Comparison of ENCODE assay signal across 23 cellular contexts in the genomic region with DNA sequence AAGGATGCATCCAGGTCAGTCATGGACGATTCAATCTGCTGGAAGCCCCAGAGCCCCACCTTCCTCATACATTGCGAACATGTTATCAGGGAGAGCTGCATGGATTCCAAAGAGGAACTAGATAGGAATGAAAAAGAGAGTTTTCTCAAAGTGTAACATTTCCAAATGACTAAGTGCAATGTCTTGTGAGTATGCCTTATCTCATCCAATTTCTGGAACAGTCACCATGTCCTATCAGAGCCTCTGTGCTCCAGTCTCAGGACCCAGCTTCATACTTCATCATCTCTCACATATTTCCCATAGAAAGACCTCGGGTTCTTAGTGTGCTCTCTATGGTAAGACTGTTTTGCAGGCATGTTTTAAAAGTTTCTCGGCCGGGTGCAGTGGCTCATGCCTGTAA. TPM values are rescaled to one million over a fixed set of nuclear protein-coding genes. Genes with fewer than 3 reads are reported as not detected.
DNase-seq lines count a peak whose midpoint lies in the region; FAIRE-seq and TF ChIP-seq lines count a peak whose summit lies in the region.
"Had no signal": no experiment of that assay in that cellular context is flagged by ENCODE, and none has a peak within 500 bp of the region (broad histone marks: within the 10 kb centered on the region; RNA-seq: fewer than 3 reads in every experiment).

No MANE protein-coding gene starts in this region.

- H3K27ac Mint-ChIP-seq in HFFc6: peak overlapping the region; percentile 85
- no peak overlapping the region for H3K27ac Mint-ChIP-seq in astrocyte (ENCODE audit: unreplicated experiment)
- H3K27ac Mint-ChIP-seq in mesothelial cell of epicardium: no peak overlapping the region
- H3K27ac Mint-ChIP-seq: B cell; CD4-positive, CD25-positive, alpha-beta regulatory T cell had no signal

- CTCF ChIA-PET in AG04449 (lab: Yijun Ruan, JAX): interaction anchor here (0.7 to 2.6 kb wide), 6 partner anchors 11 to 808 kb away, joined by 3 to 11 read pairs (median 4); no protein-coding TSS in a partner anchor

- peak overlapping the region; percentile 30; the same call in 1 of the 2 replicates for H3K4me3 Mint-ChIP-seq in HFFc6
- no peak overlapping the region for H3K4me3 Mint-ChIP-seq in astrocyte (ENCODE audit: unreplicated experiment)
- H3K4me3 Mint-ChIP-seq in mesothelial cell of epicardium: no peak overlapping the region
- H3K4me3 Mint-ChIP-seq: B cell; CD4-positive, CD25-positive, alpha-beta regulatory T cell had no signal

- no peak overlapping the region for H3K9ac ChIP-seq in astrocyte (ENCODE audit: low read length)

- intact Hi-C loops in thyroid gland (cut with DNase I): no loop called here

- POLR2A ChIA-PET in AG04449 (lab: Yijun Ruan, JAX): no interaction called here

- H3K4me2 ChIP-seq in astrocyte (ENCODE audit: low read length): no peak overlapping the region

- H3K36me3 ChIP-seq in astrocyte (ENCODE audit: insufficient read depth, low read length) (peaks cover 44% of the 10 kb centered on the region), thyroid gland (peaks cover 58 to 73% of the 10 kb centered on the region in 2 donors)

- TF ChIP-seq CTCF in AG04449 (IDR thresholded peaks at IDR 0.05; ENCODE audit: insufficient read depth, low read length, missing control alignments) (no peak), HFFc6 (IDR thresholded peaks at IDR 0.05) (no peak), astrocyte (IDR thresholded peaks at IDR 0.05; ENCODE audit: insufficient read depth, low read depth, low read length) (no peak), mesothelial cell of epicardium (IDR thresholded peaks at IDR 0.05; ENCODE audit: unreplicated experiment) (no peak), thyroid gland (IDR thresholded peaks at IDR 0.05) (no peak)

- H2AFZ ChIP-seq in astrocyte (ENCODE audit: low read depth, low read length): no peak overlapping the region

- no peaks in the 10 kb centered on the region for H4K20me1 ChIP-seq in astrocyte (ENCODE audit: insufficient read depth, low read length)

- H3K9me3 ChIP-seq in astrocyte (ENCODE audit: insufficient read depth, low read depth, low read length): no peaks in the 10 kb centered on the region
- no peaks in the 10 kb centered on the region for H3K9me3 ChIP-seq in thyroid gland

- 94% methylated on average over 5 of the region's 5 CpGs for WGBS in thyroid gland, 2 donors

- H3K4me3 ChIP-seq in AG04449 (ENCODE audit: low read depth, low read length) (no peak overlapping the region), astrocyte (ENCODE audit: insufficient read depth, low read depth, low read length) (no peak overlapping the region), thyroid gland (replicated peaks in 1 of 3) (no peak overlapping the region)

- FAIRE-seq in astrocyte (lab: Jason Lieb, UNC): no peak
- FAIRE-seq: A204.1, GM12891, H1, HTR-8/SVneo had no signal

- H3K4me1 ChIP-seq in astrocyte (ENCODE audit: insufficient read depth, low read length) (peaks cover 10% of the 10 kb centered on the region), thyroid gland (no peaks in the 10 kb centered on the region)

- DNase-seq in AG04449 (ENCODE audit: low read depth, low spot score) (peak; percentile 31), HFFc6 (peak; percentile 60), astrocyte (ENCODE audit: low read depth) (peak; percentile 48), iris pigment epithelial cell (ENCODE audit: low read depth) (peak; percentile 48), mesothelial cell of epicardium (ENCODE audit: low spot score in 2 of 2, unreplicated experiment in 2 of 2) (no peak), thyroid gland (no peak), NCI-H524 treated with DMSO at 0.1 percent for 48 hours (lab: John Stamatoyannopoulos, UW) (no peak), C1 segment of cervical spinal cord (lab: John Stamatoyannopoulos, UW) (no peak)
- DNase-seq: CD4-positive, CD25-positive, alpha-beta regulatory T cell; COR-L47; DMS79 treated with DMSO at 0.1 percent for 48 hours; MV-4-11; NCI-H1694; NCI-H2081; NCI-H2171; NCI-H446; NCI-H526 treated with DMSO at 0.1 percent for 48 hours; Right ventricle myocardium superior had no signal

- H3K4me1 Mint-ChIP-seq in HFFc6 (ENCODE audit: low read depth) (peaks cover 19% of the 10 kb centered on the region), astrocyte (ENCODE audit: low read depth, unreplicated experiment) (peaks cover 5% of the 10 kb centered on the region), mesothelial cell of epicardium (peaks cover 7% of the 10 kb centered on the region)
- H3K4me1 Mint-ChIP-seq: B cell had no signal

- peaks cover 35% of the 10 kb centered on the region for H3K36me3 Mint-ChIP-seq in HFFc6 (ENCODE audit: low read depth)
- H3K36me3 Mint-ChIP-seq in astrocyte (ENCODE audit: low read depth, unreplicated experiment): peaks cover 26% of the 10 kb centered on the region
- peaks cover 53% of the 10 kb centered on the region for H3K36me3 Mint-ChIP-seq in mesothelial cell of epicardium

- H3K9me3 Mint-ChIP-seq in HFFc6 (no peaks in the 10 kb centered on the region), astrocyte (ENCODE audit: unreplicated experiment) (no peaks in the 10 kb centered on the region), mesothelial cell of epicardium (no peaks in the 10 kb centered on the region)
- H3K9me3 Mint-ChIP-seq: CD4-positive, CD25-positive, alpha-beta regulatory T cell had no signal

- H3K27me3 Mint-ChIP-seq in HFFc6 (ENCODE audit: insufficient read depth) (no peaks in the 10 kb centered on the region), astrocyte (ENCODE audit: low read depth, unreplicated experiment) (no peaks in the 10 kb centered on the region), mesothelial cell of epicardium (ENCODE audit: low read depth) (no peaks in the 10 kb centered on the region)
- H3K27me3 Mint-ChIP-seq: B cell; CD4-positive, CD25-positive, alpha-beta regulatory T cell had no signal

- H3K27ac ChIP-seq in astrocyte (ENCODE audit: low read depth, low read length) (peak overlapping the region; percentile 33), thyroid gland (no peak overlapping the region)

- no peaks in the 10 kb centered on the region for H3K27me3 ChIP-seq in astrocyte (ENCODE audit: insufficient read depth, low read length)
- no peaks in the 10 kb centered on the region for H3K27me3 ChIP-seq in thyroid gland

- no peaks in the 10 kb centered on the region for H3K79me2 ChIP-seq in astrocyte (ENCODE audit: insufficient read depth, low read length)

- TF ChIP-seq POLR2A in thyroid gland (IDR thresholded peaks at IDR 0.05): no peak

RNA-seq across cellular contexts. Expression of a gene that starts 26.8 kb away (rescaled TPM):
- 10 to 100 TPM; 18.8 to 24.3 (median 21.2) TPM for total RNA-seq in HFFc6 (2021; fragmentation: NEBNext Ultra II Directional; extraction: Animal tissue kit (Norgen Biotek cat#: 25700))
- total RNA-seq in astrocyte (22.3 and 25.4 TPM in 2 replicates), mesothelial cell of epicardium (21.0 to 25.7 TPM (median 22.4 TPM) in 3 replicates), thyroid gland (10 to 100 TPM; 11.8 to 17.9 (median 16.7) TPM)

RNA-seq across cellular contexts. Expression of a gene that starts 45.9 kb away (rescaled TPM):
- total RNA-seq in HFFc6 (2021; fragmentation: NEBNext Ultra II Directional; extraction: Animal tissue kit (Norgen Biotek cat#: 25700)): 10 to 100 TPM; 21.0 to 25.5 (median 24.1) TPM
- total RNA-seq in astrocyte (33.2 and 40.3 TPM in 2 replicates), mesothelial cell of epicardium (44.4 to 50.4 TPM (median 45.9 TPM) in 3 replicates), thyroid gland (10 to 100 TPM; 27.4 to 41.6 (median 30.8) TPM)

Comparison
In these comparisons a context has a peak if more than half of its experiments do, and no peak if none do; other contexts are left out.
1. DNase-seq: peak in AG04449 (single experiment), HFFc6 (single experiment), astrocyte (single experiment) and iris pigment epithelial cell (single experiment); none in mesothelial cell of epicardium (0 of 2), thyroid gland (0 of 2), NCI-H524 treated with DMSO at 0.1 percent for 48 hours (single experiment) and C1 segment of cervical spinal cord (0 of 14).